9 cellular contexts compared by ENCODE assay signal in genomic region chr2:237473474-237474453, GRCh38. TPM values are rescaled to one million over a fixed set of nuclear protein-coding genes. Genes with fewer than 3 reads are reported as not detected.
A peak's percentile ranks its signal among the peaks of the same experiment; 100 is the strongest.
DNase-seq lines count a peak whose midpoint lies in the region; ATAC-seq and TF ChIP-seq lines count a peak whose summit lies in the region.
"Had no signal": no experiment of that assay in that cellular context is flagged by ENCODE, and none has a peak within 500 bp of the region (broad histone marks: within the 10 kb centered on the region; RNA-seq: fewer than 3 reads in every experiment).

No MANE protein-coding gene starts in this region.

- H3K4me1 ChIP-seq in heart right ventricle = peaks cover 0 to 33% (median 19%) of the 10 kb centered on the region in 9 donors
- H3K4me1 ChIP-seq in lung (ENCODE audit: control insufficient read depth in 2 of 2, insufficient read depth in 2 of 2, low read length in 2 of 2) = peaks cover 0 to 16% of the 10 kb centered on the region in 2 donors
- H3K4me1 ChIP-seq in vagina = peaks cover 24% of the 10 kb centered on the region

- H3K27ac Mint-ChIP-seq in activated naive CD8-positive, alpha-beta T cell treated with anti-CD3 and anti-CD28 coated beads, Interleukin-2, amount 50 U/mL, for 24 hours = no peak overlapping the region

- ATAC-seq in heart right ventricle (peak in 4 of 8 donors; percentile 3 to 38 (median 18)), Right ventricle myocardium inferior (no peak), lung (ENCODE audit: insufficient read depth, low FRiP score) (peak; percentile 21)
- ATAC-seq in activated naive CD8-positive, alpha-beta T cell treated with anti-CD3 and anti-CD28 coated beads, Interleukin-2, amount 50 U/mL, for 24 hours = no peak

- H3K36me3 ChIP-seq in heart right ventricle = no peaks in the 10 kb centered on the region
- no peaks in the 10 kb centered on the region for H3K36me3 ChIP-seq in lung (ENCODE audit: control insufficient read depth in 2 of 2, insufficient read depth in 2 of 2, low read length in 2 of 2)
- no peaks in the 10 kb centered on the region for H3K36me3 ChIP-seq in vagina
- H3K36me3 ChIP-seq: pancreas had no signal

- H3K27me3 Mint-ChIP-seq in activated naive CD8-positive, alpha-beta T cell treated with anti-CD3 and anti-CD28 coated beads, Interleukin-2, amount 50 U/mL, for 24 hours = peaks cover 20% of the 10 kb centered on the region

- H3K27ac ChIP-seq in heart right ventricle = peak overlapping the region in 8 of 10 donors; percentile 90 to 98 (median 94)
- peak overlapping the region in 1 of 2 donors; percentile 85 for H3K27ac ChIP-seq in lung (ENCODE audit: low read depth in 1 of 2, low read length in 1 of 2)
- peak overlapping the region; percentile 93 for H3K27ac ChIP-seq in vagina

- TF ChIP-seq CTCF in heart right ventricle (IDR thresholded peaks at IDR 0.05) (no peak), lung (IDR thresholded peaks at IDR 0.05; ENCODE audit: control extremely low read depth, extremely low read depth) (no peak), vagina (IDR thresholded peaks at IDR 0.05) (no peak)

- no peaks in the 10 kb centered on the region for H3K9me3 Mint-ChIP-seq in activated naive CD8-positive, alpha-beta T cell treated with anti-CD3 and anti-CD28 coated beads, Interleukin-2, amount 50 U/mL, for 24 hours

- H3K4me3 ChIP-seq in heart right ventricle = no peak overlapping the region
- H3K4me3 ChIP-seq in lung = peak overlapping the region; percentile 35
- no peak overlapping the region for H3K4me3 ChIP-seq in vagina

- no peak for TF ChIP-seq POLR2A in vagina (IDR thresholded peaks at IDR 0.05)

- DNase-seq in heart right ventricle (peak in 1 of 2 donors; percentile 33), Right ventricle myocardium inferior (ENCODE audit: missing footprints) (no peak), lung (ENCODE audit: low spot score) (peak; percentile 81), vagina (ENCODE audit: extremely low spot score in 2 of 2) (no peak), germinal center (ENCODE audit: low spot score) (no peak), DMS153 treated with DMSO at 0.1 percent for 48 hours (lab: John Stamatoyannopoulos, UW; ENCODE audit: unreplicated experiment) (no peak), cerebellar nuclear complex (lab: John Stamatoyannopoulos, UW) (no peak)
- DNase-seq in activated naive CD8-positive, alpha-beta T cell treated with anti-CD3 and anti-CD28 coated beads, Interleukin-2, amount 50 U/mL, for 24 hours = no peak

- H3K36me3 Mint-ChIP-seq in activated naive CD8-positive, alpha-beta T cell treated with anti-CD3 and anti-CD28 coated beads, Interleukin-2, amount 50 U/mL, for 24 hours (ENCODE audit: low read depth) = no peaks in the 10 kb centered on the region

- H3K9me3 ChIP-seq in heart right ventricle (no peaks in the 10 kb centered on the region), lung (ENCODE audit: control insufficient read depth in 2 of 2, insufficient read depth in 1 of 2, low read length in 1 of 2) (no peaks in the 10 kb centered on the region), vagina (no peaks in the 10 kb centered on the region)
- H3K9me3 ChIP-seq: pancreas had no signal

- peaks cover 16% of the 10 kb centered on the region for H3K4me1 Mint-ChIP-seq in activated naive CD8-positive, alpha-beta T cell treated with anti-CD3 and anti-CD28 coated beads, Interleukin-2, amount 50 U/mL, for 24 hours

- intact Hi-C loops in heart right ventricle (cut with DNase I) = loop anchor here in 8 of 10 donors (2.0 to 10.0 kb wide), 10 partner anchors 51 to 381 kb away; partner anchors contain the start of gene COL6A3 (in 1 of the 8)
- intact Hi-C loops in Right ventricle myocardium inferior (cut with DNase I) = loop anchor here (5.0 to 10.0 kb wide), 2 partner anchors 99 to 319 kb away; no protein-coding TSS in a partner anchor
- intact Hi-C loops in vagina (cut with DNase I) = loop anchor here (2.0 to 10.0 kb wide), 3 partner anchors 53 to 319 kb away; partner anchors contain the start of gene COL6A3

- 90% methylated on average over 21 to 22 of the region's 22 CpGs for WGBS in heart right ventricle, 2 donors
- WGBS in lung, 2 donors = 57 to 65% methylated on average over 22 of the region's 22 CpGs

- H3K27me3 ChIP-seq in heart right ventricle (peaks cover 0 to 21% (median 0%) of the 10 kb centered on the region in 7 donors), lung (ENCODE audit: control insufficient read depth, insufficient read depth) (no peaks in the 10 kb centered on the region), vagina (no peaks in the 10 kb centered on the region)
- H3K27me3 ChIP-seq: pancreas had no signal

- peak overlapping the region; percentile 32 for H3K4me3 Mint-ChIP-seq in activated naive CD8-positive, alpha-beta T cell treated with anti-CD3 and anti-CD28 coated beads, Interleukin-2, amount 50 U/mL, for 24 hours

RNA-seq across cellular contexts. Expression of gene MLPH, which starts 13.3 kb away (rescaled TPM):
- total RNA-seq in heart right ventricle (10 to 100 TPM; 22.3 to 48.5 (median 40.8) TPM), Right ventricle myocardium inferior (79.0 TPM), lung (100 to 1,000 TPM; 154 to 295 TPM), vagina (34.6 TPM)
- polyA plus RNA-seq in heart right ventricle (10 to 100 TPM in 1 of 2 donors, 1 to 10 TPM in 1; 9.7 to 60.0 TPM), lung (100 to 1,000 TPM in 1 of 2 donors, 10 to 100 TPM in 1; 71.0 to 230 TPM)

RNA-seq across cellular contexts. Expression of gene COL6A3, which starts 59.8 kb away (rescaled TPM):
- total RNA-seq in heart right ventricle = 100 to 1,000 TPM in 2 of 10 donors, 10 to 100 TPM in 8; 27.7 to 222 (median 47.5) TPM
- 100 to 1,000 TPM in 1 of 2 donors, 10 to 100 TPM in 1; 33.5 to 116 TPM for polyA plus RNA-seq in heart right ventricle
- 84.5 TPM for total RNA-seq in Right ventricle myocardium inferior
- 100 to 1,000 TPM; 459 to 548 TPM for total RNA-seq in lung
- 10 to 100 TPM; 36.4 to 96.2 TPM for polyA plus RNA-seq in lung
- total RNA-seq in vagina = 315 TPM
